8 cellular contexts compared by ENCODE assay signal in genomic region chr19:45770192-45771101, GRCh38. TPM values are rescaled to one million over a fixed set of nuclear protein-coding genes. Genes with fewer than 3 reads are reported as not detected.
DNase-seq lines count a peak whose midpoint lies in the region; ATAC-seq, FAIRE-seq and TF ChIP-seq lines count a peak whose summit lies in the region.

No MANE protein-coding gene starts in this region.

- TF ChIP-seq CTCF in HFFc6 (IDR thresholded peaks at IDR 0.05) (peak; percentile 99), pancreas (IDR thresholded peaks at IDR 0.05) (peak; percentile 89 to 99 (median 92)), tibial artery (IDR thresholded peaks at IDR 0.05) (peak; percentile 92 to 93)

- H3K27ac ChIP-seq in pancreas (peak overlapping the region; percentile 91 to 97 (median 94)), tibial artery (peak overlapping the region; percentile 95 to 98)

- H3K27me3 Mint-ChIP-seq in HFFc6 (ENCODE audit: insufficient read depth): peaks cover 28% of the 10 kb centered on the region
- peaks cover 11% of the 10 kb centered on the region for H3K27me3 Mint-ChIP-seq in activated naive CD8-positive, alpha-beta T cell treated with anti-CD3 and anti-CD28 coated beads, Interleukin-2, amount 10 ng/mL, durations not matched to agents 7 days and 5 days

- peak overlapping the region; percentile 94 for H3K27ac Mint-ChIP-seq in HFFc6
- peak overlapping the region; percentile 86 for H3K27ac Mint-ChIP-seq in activated naive CD8-positive, alpha-beta T cell treated with anti-CD3 and anti-CD28 coated beads, Interleukin-2, amount 10 ng/mL, durations not matched to agents 7 days and 5 days

- H3K4me1 ChIP-seq in pancreas: peaks cover 20 to 33% (median 26%) of the 10 kb centered on the region in 3 donors
- peaks cover 0 to 32% (median 25%) of the 10 kb centered on the region in 4 donors for H3K4me1 ChIP-seq in tibial artery

- WGBS in pancreas, 2 donors: 1% methylated on average over 67 to 79 of the region's 79 CpGs

- DNase-seq in GM04503 (ENCODE audit: low read depth) (peak; percentile 85), HFFc6 (peak; percentile 95), NCI-H1048 (lab: John Stamatoyannopoulos, UW) (peak; percentile 96), Right ventricle myocardium superior (peak; percentile 97), pancreas (peak; percentile 96 to 99 (median 98)), tibial artery (peak; percentile 98 to 99)
- DNase-seq in activated naive CD8-positive, alpha-beta T cell treated with anti-CD3 and anti-CD28 coated beads, Interleukin-2, amount 10 ng/mL, durations not matched to agents 7 days and 5 days: peak; percentile 96

- no peaks in the 10 kb centered on the region for H3K36me3 ChIP-seq in pancreas
- H3K36me3 ChIP-seq in tibial artery: peaks cover 16 to 44% (median 16%) of the 10 kb centered on the region in 3 donors

- H3K4me3 Mint-ChIP-seq in HFFc6: peak overlapping the region; percentile 89
- peak overlapping the region; percentile 91 for H3K4me3 Mint-ChIP-seq in activated naive CD8-positive, alpha-beta T cell treated with anti-CD3 and anti-CD28 coated beads, Interleukin-2, amount 10 ng/mL, durations not matched to agents 7 days and 5 days

- intact Hi-C loops in Right ventricle myocardium superior (cut with DNase I) (no loop called here), pancreas (cut with DNase I) (no loop called here), tibial artery (cut with DNase I; ENCODE audit: low total_unique reads) (no loop called here)

- peak; percentile 89 for FAIRE-seq in pancreas (lab: Jason Lieb, UNC)

- no peaks in the 10 kb centered on the region for H3K9me3 Mint-ChIP-seq in HFFc6
- H3K9me3 Mint-ChIP-seq in activated naive CD8-positive, alpha-beta T cell treated with anti-CD3 and anti-CD28 coated beads, Interleukin-2, amount 10 ng/mL, durations not matched to agents 7 days and 5 days: no peaks in the 10 kb centered on the region

- H3K4me1 Mint-ChIP-seq in HFFc6 (ENCODE audit: low read depth): peaks cover 16% of the 10 kb centered on the region
- H3K4me1 Mint-ChIP-seq in activated naive CD8-positive, alpha-beta T cell treated with anti-CD3 and anti-CD28 coated beads, Interleukin-2, amount 10 ng/mL, durations not matched to agents 7 days and 5 days: peaks cover 5% of the 10 kb centered on the region

- peaks cover 15% of the 10 kb centered on the region for H3K36me3 Mint-ChIP-seq in HFFc6 (ENCODE audit: low read depth)
- H3K36me3 Mint-ChIP-seq in activated naive CD8-positive, alpha-beta T cell treated with anti-CD3 and anti-CD28 coated beads, Interleukin-2, amount 10 ng/mL, durations not matched to agents 7 days and 5 days: no peaks in the 10 kb centered on the region

- ATAC-seq in SK-N-SH treated with all-trans-retinoic acid at 6 μM for 48 hours (peak; percentile 78), Right ventricle myocardium superior (ENCODE audit: poor library complexity) (peak; percentile 72), pancreas (peak; percentile 53 to 77 (median 67))
- peak; percentile 71 for ATAC-seq in activated naive CD8-positive, alpha-beta T cell treated with anti-CD3 and anti-CD28 coated beads, Interleukin-2, amount 10 ng/mL, durations not matched to agents 7 days and 5 days (ENCODE audit: low read depth)

- no peaks in the 10 kb centered on the region for H3K27me3 ChIP-seq in pancreas
- H3K27me3 ChIP-seq in tibial artery: no peaks in the 10 kb centered on the region

- H3K9me3 ChIP-seq in pancreas (no peaks in the 10 kb centered on the region), tibial artery (no peaks in the 10 kb centered on the region)

- POLR2A ChIA-PET in activated naive CD8-positive, alpha-beta T cell treated with anti-CD3 and anti-CD28 coated beads, Interleukin-2, amount 10 ng/mL, durations not matched to agents 7 days and 5 days (lab: Charles Lee): interaction anchor here (0.6 to 3.0 kb wide), 8 partner anchors 9 to 247 kb away, joined by 3 to 37 read pairs (median 10); partner anchors contain the start of genes DMWD and IRF2BP1

- peak overlapping the region; percentile 10 to 96 (median 62) for H3K4me3 ChIP-seq in pancreas
- peak overlapping the region; percentile 55 to 93 for H3K4me3 ChIP-seq in tibial artery

TF ChIP-seq in SK-N-SH treated with all-trans-retinoic acid at 6 μM for 48 hours, 23 proteins besides CTCF, POLR2A, EP300 and RAD21:
- TF ChIP-seq ESRRG (CRISPR knock-in tag; IDR thresholded peaks at IDR 0.05): peak; percentile 64; the same call in 1 of the 2 replicates
- no peak for TF ChIP-seq ZC3H10 (CRISPR knock-in tag; IDR thresholded peaks at IDR 0.05)
- TF ChIP-seq OSR1 (CRISPR knock-in tag; IDR thresholded peaks at IDR 0.05): no peak
- TF ChIP-seq ISL1 (CRISPR knock-in tag; IDR thresholded peaks at IDR 0.05): no peak
- TF ChIP-seq ZNF565 (CRISPR knock-in tag; conservative IDR thresholded peaks at IDR 0.05; ENCODE audit: low read depth): no peak
- TF ChIP-seq ZNF70 (CRISPR knock-in tag; IDR thresholded peaks at IDR 0.05): no peak
- 0 out of 2 replicates have a peak, but pooled peaks have one; percentile 33 for TF ChIP-seq POU6F1 (CRISPR knock-in tag; IDR thresholded peaks at IDR 0.05; ENCODE audit: borderline replicate concordance, low read depth)
TF ChIP-seq in SK-N-SH treated with all-trans-retinoic acid at 6 μM for 48 hours: peak in this region for 2.

RNA-seq across cellular contexts. Expression of gene SIX5, which starts 1.4 kb away (rescaled TPM):
- 10 to 100 TPM; 14.0 to 15.1 (median 14.4) TPM for total RNA-seq in HFFc6 (2021; fragmentation: NEBNext Ultra II Directional; extraction: Animal tissue kit (Norgen Biotek cat#: 25700))
- 1 to 10 TPM; 1.8 to 2.5 TPM for total RNA-seq in activated naive CD8-positive, alpha-beta T cell treated with anti-CD3 and anti-CD28 coated beads, Interleukin-2, amount 10 ng/mL, durations not matched to agents 7 days and 5 days
- total RNA-seq in Right ventricle myocardium superior (22.0 TPM), pancreas (10 to 100 TPM; 18.7 to 38.2 (median 28.0) TPM)
- 10 to 100 TPM; 25.1 to 42.5 TPM for polyA plus RNA-seq in pancreas

RNA-seq across cellular contexts. Expression of gene DMPK, which starts 11.8 kb away (rescaled TPM):
- 100 to 1,000 TPM in 4 of 6 experiments, 10 to 100 TPM in 2; 85.5 to 144 (median 102) TPM for total RNA-seq in HFFc6 (2021; fragmentation: NEBNext Ultra II Directional; extraction: Animal tissue kit (Norgen Biotek cat#: 25700))
- total RNA-seq in activated naive CD8-positive, alpha-beta T cell treated with anti-CD3 and anti-CD28 coated beads, Interleukin-2, amount 10 ng/mL, durations not matched to agents 7 days and 5 days: 10 to 100 TPM; 26.4 to 32.2 TPM
- total RNA-seq in Right ventricle myocardium superior (237 TPM), pancreas (10 to 100 TPM; 27.0 to 74.7 (median 37.7) TPM)
- polyA plus RNA-seq in pancreas: 100 to 1,000 TPM; 147 to 293 TPM

RNA-seq across cellular contexts. Expression of gene DMWD, which starts 22.2 kb away (rescaled TPM):
- 10 to 100 TPM; 53.4 to 63.2 (median 55.3) TPM for total RNA-seq in HFFc6 (2021; fragmentation: NEBNext Ultra II Directional; extraction: Animal tissue kit (Norgen Biotek cat#: 25700))
- 10 to 100 TPM; 47.0 to 50.6 TPM for total RNA-seq in activated naive CD8-positive, alpha-beta T cell treated with anti-CD3 and anti-CD28 coated beads, Interleukin-2, amount 10 ng/mL, durations not matched to agents 7 days and 5 days
- 57.2 TPM for total RNA-seq in Right ventricle myocardium superior
- total RNA-seq in pancreas: 10 to 100 TPM; 14.3 to 23.0 (median 18.6) TPM
- 10 to 100 TPM; 14.2 to 39.8 TPM for polyA plus RNA-seq in pancreas

RNA-seq across cellular contexts. Expression of gene MEIOSIN, which starts 37.2 kb away (rescaled TPM):
- total RNA-seq in HFFc6 (2021; fragmentation: NEBNext Ultra II Directional; extraction: Animal tissue kit (Norgen Biotek cat#: 25700)): not detected
- total RNA-seq in activated naive CD8-positive, alpha-beta T cell treated with anti-CD3 and anti-CD28 coated beads, Interleukin-2, amount 10 ng/mL, durations not matched to agents 7 days and 5 days: not detected
- total RNA-seq in Right ventricle myocardium superior: not detected
- not detected for total RNA-seq in pancreas
- polyA plus RNA-seq in pancreas: not detected

RNA-seq across cellular contexts. Expression of gene FBXO46, which starts 39.8 kb away (rescaled TPM):
- total RNA-seq in HFFc6 (2021; fragmentation: NEBNext Ultra II Directional; extraction: Animal tissue kit (Norgen Biotek cat#: 25700)): 10 to 100 TPM in 4 of 6 experiments, 1 to 10 TPM in 2; 8.4 to 14.5 (median 11.0) TPM
- total RNA-seq in activated naive CD8-positive, alpha-beta T cell treated with anti-CD3 and anti-CD28 coated beads, Interleukin-2, amount 10 ng/mL, durations not matched to agents 7 days and 5 days: 10 to 100 TPM; 29.9 to 35.5 TPM
- total RNA-seq in Right ventricle myocardium superior: 14.5 TPM
- total RNA-seq in pancreas: 10 to 100 TPM in 4 of 6 donors, 1 to 10 TPM in 2; 6.7 to 11.3 (median 10.7) TPM
- 1 to 10 TPM; 8.3 to 8.7 TPM for polyA plus RNA-seq in pancreas

Comparison
In these comparisons a context has a peak if more than half of its experiments do, and no peak if none do; other contexts are left out.
1. Peak in every context shown above with its lines: DNase-seq, ATAC-seq, H3K4me3 ChIP-seq and H3K27ac ChIP-seq.